In the genomic region with DNA sequence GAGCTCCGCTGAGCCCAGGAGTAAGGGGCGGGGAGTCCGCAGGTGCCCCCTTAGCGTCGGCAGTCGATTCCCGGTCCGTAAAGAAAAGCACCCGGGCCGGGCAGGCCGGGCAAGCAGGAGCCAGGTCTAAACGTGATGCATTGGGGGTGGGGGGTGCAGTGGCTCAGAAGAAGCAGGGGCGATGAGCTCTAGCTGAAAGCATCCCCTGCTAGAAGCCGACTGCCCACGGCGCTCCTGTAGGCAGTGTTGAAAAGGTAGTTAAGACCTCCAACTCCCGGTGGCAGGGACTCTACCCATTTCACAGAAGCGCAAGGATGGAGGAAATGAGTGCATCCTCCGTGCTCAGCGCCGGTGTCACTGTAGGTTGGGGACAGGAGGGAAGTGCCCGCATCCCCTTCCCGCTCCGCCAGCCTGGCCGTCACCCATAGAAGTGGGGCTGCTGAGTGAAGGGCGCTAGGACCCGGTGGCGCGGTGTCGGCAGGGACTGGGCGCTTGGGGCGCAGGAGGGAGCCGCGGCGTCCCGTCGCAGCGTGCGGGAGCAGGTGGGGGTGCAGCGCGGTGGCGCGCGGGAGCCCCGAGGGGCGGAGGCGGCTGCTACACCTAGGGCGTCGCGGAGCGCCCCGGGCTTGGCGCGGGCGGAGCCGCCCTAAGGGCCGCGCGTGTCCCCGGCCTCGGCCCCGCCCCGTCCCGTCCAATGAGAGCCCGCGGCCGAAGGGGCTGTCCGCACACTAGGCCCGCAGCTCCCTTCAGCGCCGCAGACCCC, we compare ENCODE assay signal across 8 cellular contexts. TPM values are rescaled to one million over a fixed set of nuclear protein-coding genes. Genes with fewer than 3 reads are reported as not detected.
DNase-seq lines count a peak whose midpoint lies in the region; ATAC-seq, FAIRE-seq and TF ChIP-seq lines count a peak whose summit lies in the region.

A gene (plus strand): TSS at position 724 of the 763 bp plus-strand sequence. CDS start 298 bp downstream, outside the sequence.

- POLR2A ChIA-PET in K562 (lab: Yijun Ruan, JAX) = interaction anchor here (0.5 to 1.3 kb wide), 3 partner anchors 8 to 20 kb away, joined by 3 to 4 read pairs (median 3); no protein-coding TSS in a partner anchor

- H2AFZ ChIP-seq in K562 (ENCODE audit: low read depth, low read length) = peak within 1 kb of the TSS; percentile 48

- no peaks in the 10 kb centered on the region for H3K9me1 ChIP-seq in K562 (ENCODE audit: control insufficient read depth, insufficient read depth, low read length)

- 0 out of 2 replicates have a peak, but pooled peaks cover 4% of the 10 kb centered on the region for H4K20me1 ChIP-seq in K562 (replicated peaks; ENCODE audit: control insufficient read depth, insufficient read depth, low read length)

- FAIRE-seq in K562 (lab: Jason Lieb, UNC) = no peak

- TF ChIP-seq EP300 in K562 (IDR thresholded peaks at IDR 0.05; ENCODE audit: low read length) = no peak

- TF ChIP-seq CTCF in K562 (IDR thresholded peaks at IDR 0.05 in 2 of 3, conservative IDR thresholded peaks at IDR 0.05 in 1 of 3; ENCODE audit: insufficient read depth in 2 of 3, low read depth in 1 of 3, low read length in 3 of 3) = no peak

- no peaks in the 10 kb centered on the region for H3K9me3 ChIP-seq in K562 (replicated peaks; ENCODE audit: control insufficient read depth, insufficient read depth, low read depth, low read length)

- intact Hi-C loops in K562 (cut with micrococcal nuclease) = no loop called here

- CTCF ChIA-PET in K562 (lab: Yijun Ruan, JAX; ENCODE audit: low intra/inter-chr PET ratio) = interaction anchor here (0.7 kb wide), 1 partner anchor 56 kb away, joined by 3 read pairs; no protein-coding TSS in a partner anchor

- no peak for TF ChIP-seq RAD21 in K562 (CRISPR knock-in tag; conservative IDR thresholded peaks at IDR 0.05 in 1 of 2, IDR thresholded peaks at IDR 0.05 in 1 of 2)

- WGBS in K562 (ENCODE audit: insufficient coverage, low coverage, missing lambda C conversion rate) = 3% methylated on average over 51 of the region's 71 CpGs

- no TSS peak for BruUV-seq in K562 (replicated peaks; lab: Mats Ljungman, UMichigan)

- H3K4me2 ChIP-seq in K562 (ENCODE audit: insufficient read depth, low read length) = peak within 1 kb of the TSS; percentile 67

- H3K4me1 ChIP-seq in K562 (replicated peaks in 1 of 2; ENCODE audit: control insufficient read depth in 2 of 2, insufficient read depth in 2 of 2, low read length in 2 of 2) = peaks cover 0 to 24% of the 10 kb centered on the region in 2 experiments; a peak in 4 of 5 replicates

- no peak within 1 kb of the TSS for H3K27ac ChIP-seq in K562 (ENCODE audit: extremely low read depth, low read depth, low read length)

- H3K27me3 ChIP-seq in K562 (ENCODE audit: control insufficient read depth in 2 of 2, insufficient read depth in 2 of 2, low read length in 2 of 2) = peaks cover 34 to 77% of the 10 kb centered on the region in 2 experiments

- peak within 1 kb of the TSS in 1 of 2 experiments; percentile 70; a peak in 1 of 4 replicates for H3K9ac ChIP-seq in K562 (ENCODE audit: insufficient read depth in 1 of 2, low read depth in 2 of 2, low read length in 2 of 2)

- in situ Hi-C loops in K562 (cut with MboI) = no loop called here

- no peak for TF ChIP-seq POLR2A in K562 (conservative IDR thresholded peaks at IDR 0.05)

- H3K36me3 ChIP-seq in K562 (ENCODE audit: control insufficient read depth, insufficient read depth, low read length) = no peaks in the 10 kb centered on the region

- peak; percentile 50 for ATAC-seq in HG02852 (IDR thresholded peaks at IDR 0.05; ENCODE audit: unreplicated experiment)
- ATAC-seq in K562 = peak; percentile 71
- ATAC-seq in HG03565 (IDR thresholded peaks at IDR 0.05; ENCODE audit: unreplicated experiment) = no peak
- ATAC-seq in HG03159 (IDR thresholded peaks at IDR 0.05; ENCODE audit: unreplicated experiment) = no peak

- H3K79me2 ChIP-seq in K562 (ENCODE audit: control insufficient read depth, insufficient read depth, low read length) = no peaks in the 10 kb centered on the region

- peak; percentile 43 for DNase-seq in ELR (ENCODE audit: low read depth)
- DNase-seq in T-helper 22 cell (ENCODE audit: low read depth) = peak; percentile 40
- DNase-seq in K562 (ENCODE audit: extremely low read depth in 1 of 4, low spot score in 3 of 4) = peak; percentile 30 to 87 (median 64)
- DNase-seq in iPS-NIHi7 (ENCODE audit: extremely low spot score) = peak; percentile 79
- DNase-seq in stimulated activated CD4-positive, alpha-beta T cell treated with anti-CD3 and anti-CD28 coated beads, Interleukin-15, amount 100 ng/mL, for 24 hours = peak; percentile 68

- peak within 1 kb of the TSS; percentile 23; the same call in 1 of the 2 replicates for H3K4me3 ChIP-seq in K562

TF ChIP-seq in K562, 482 proteins besides CTCF, POLR2A, EP300 and RAD21 (continues in another document):
- TF ChIP-seq, protein P1, sequence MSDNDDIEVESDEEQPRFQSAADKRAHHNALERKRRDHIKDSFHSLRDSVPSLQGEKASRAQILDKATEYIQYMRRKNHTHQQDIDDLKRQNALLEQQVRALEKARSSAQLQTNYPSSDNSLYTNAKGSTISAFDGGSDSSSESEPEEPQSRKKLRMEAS (CRISPR knock-in tag; IDR thresholded peaks at IDR 0.05) = 0 out of 2 replicates have a peak, but pooled peaks have one; percentile 37
- no peak for TF ChIP-seq LCOR (CRISPR knock-in tag; IDR thresholded peaks at IDR 0.05)
- peak; percentile 53; the same call in 1 of the 2 replicates for TF ChIP-seq BCOR (IDR thresholded peaks at IDR 0.05)
- TF ChIP-seq L3MBTL2 (IDR thresholded peaks at IDR 0.05) = peak; percentile 64
- peak in 1 of 2 experiments; percentile 38; a peak in 1 of 4 replicates for TF ChIP-seq MAZ (CRISPR knock-in tag; conservative IDR thresholded peaks at IDR 0.05 in 1 of 2, IDR thresholded peaks at IDR 0.05 in 1 of 2)
- TF ChIP-seq, protein P2, sequence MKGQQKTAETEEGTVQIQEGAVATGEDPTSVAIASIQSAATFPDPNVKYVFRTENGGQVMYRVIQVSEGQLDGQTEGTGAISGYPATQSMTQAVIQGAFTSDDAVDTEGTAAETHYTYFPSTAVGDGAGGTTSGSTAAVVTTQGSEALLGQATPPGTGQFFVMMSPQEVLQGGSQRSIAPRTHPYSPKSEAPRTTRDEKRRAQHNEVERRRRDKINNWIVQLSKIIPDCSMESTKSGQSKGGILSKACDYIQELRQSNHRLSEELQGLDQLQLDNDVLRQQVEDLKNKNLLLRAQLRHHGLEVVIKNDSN (CRISPR knock-in tag; IDR thresholded peaks at IDR 0.05) = 0 out of 2 replicates have a peak, but pooled peaks have one; percentile 22
- peak; percentile 35; the same call in 1 of the 2 replicates for TF ChIP-seq CTBP1 (IDR thresholded peaks at IDR 0.05; ENCODE audit: borderline replicate concordance)
- TF ChIP-seq, protein P3, sequence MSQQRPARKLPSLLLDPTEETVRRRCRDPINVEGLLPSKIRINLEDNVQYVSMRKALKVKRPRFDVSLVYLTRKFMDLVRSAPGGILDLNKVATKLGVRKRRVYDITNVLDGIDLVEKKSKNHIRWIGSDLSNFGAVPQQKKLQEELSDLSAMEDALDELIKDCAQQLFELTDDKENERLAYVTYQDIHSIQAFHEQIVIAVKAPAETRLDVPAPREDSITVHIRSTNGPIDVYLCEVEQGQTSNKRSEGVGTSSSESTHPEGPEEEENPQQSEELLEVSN (IDR thresholded peaks at IDR 0.05; ENCODE audit: borderline replicate concordance in 1 of 2, extremely low read depth in 1 of 2, insufficient read depth in 1 of 2, insufficient read length in 1 of 2, low read depth in 1 of 2, low read length in 1 of 2, poor library complexity in 1 of 2, severe bottlenecking in 1 of 2) = peak in 1 of 2 experiments; percentile 71
- TF ChIP-seq GABPB1 (CRISPR knock-in tag; IDR thresholded peaks at IDR 0.05) = 0 out of 2 replicates have a peak, but pooled peaks have one; percentile 46
- TF ChIP-seq TOE1 (IDR thresholded peaks at IDR 0.05; ENCODE audit: borderline replicate concordance) = 0 out of 2 replicates have a peak, but pooled peaks have one; percentile 23
- no peak for TF ChIP-seq TOE1 (CRISPR knock-in tag; IDR thresholded peaks at IDR 0.05; ENCODE audit: borderline replicate concordance, low read depth)
- peak; percentile 92; the same call in 1 of the 2 replicates for TF ChIP-seq EZH2 (IDR thresholded peaks at IDR 0.05; ENCODE audit: borderline replicate concordance, low read depth, low read length)
- 0 out of 2 replicates have a peak, but pooled peaks have one; percentile 12 for TF ChIP-seq CREM (IDR thresholded peaks at IDR 0.05; ENCODE audit: low read depth)
- TF ChIP-seq TRIM28 (IDR thresholded peaks at IDR 0.05) = no peak
- no peak for TF ChIP-seq MTA2 (IDR thresholded peaks at IDR 0.05; ENCODE audit: low read depth)
- TF ChIP-seq HNRNPLL (IDR thresholded peaks at IDR 0.05; ENCODE audit: low read depth, low read length, poor library complexity, severe bottlenecking) = peak; percentile 26
- no peak for TF ChIP-seq SMAD4 (CRISPR knock-in tag; conservative IDR thresholded peaks at IDR 0.05)

RNA-seq across cellular contexts. Expression of the gene that starts here (rescaled TPM):
- total RNA-seq in K562 (2011; cell fraction: chromatin; rRNA removed; ENCODE audit: low replicate concordance) = 0.18 and 0.23 TPM in 2 replicates
- not detected in 2 replicates for total RNA-seq in K562 (2011; cell fraction: nucleolus; rRNA removed)
- total RNA-seq in K562 (2011; cell fraction: nucleoplasm; rRNA removed) = 0.15 TPM in 1 of 2 replicates, not detected in the other
- total RNA-seq in K562 (2014; rRNA removed) = not detected in 2 replicates
- not detected in 2 replicates for total RNA-seq in K562 (2014; rRNA removed; fragmentation: Illumina TruSeq; extraction: Trizol)
- total RNA-seq in K562 (2015; rRNA removed; fragmentation: Illumina TruSeq; extraction: Trizol) = 0.04 TPM in 1 of 2 replicates, not detected in the other
- 0.02 and 0.04 TPM in 2 replicates for total RNA-seq in K562 (2021)
- 0.04 and 0.09 TPM in 2 replicates for polyA plus RNA-seq in K562 (2011; rRNA removed)
- 0.01 TPM in 1 of 2 replicates, not detected in the other for polyA plus RNA-seq in K562 (2011; cell fraction: cytosol; rRNA removed)
- 0.08 and 0.09 TPM in 2 replicates for polyA plus RNA-seq in K562 (2011; cell fraction: nucleus; rRNA removed)
- polyA plus RNA-seq in K562 (2012) = 0.09 and 0.24 TPM in 2 replicates
- not detected in 2 replicates for polyA plus RNA-seq in K562 (2014; fragmentation: Illumina TruSeq; extraction: Trizol)
- polyA plus RNA-seq in K562 (2014; fragmentation: Nextera tagmentation; extraction: Ambion mirVana) = under 1 TPM; 0.03 to 0.06 TPM
- 0.05 TPM in 1 of 2 replicates, not detected in the other for polyA plus RNA-seq in K562 (2014; rRNA removed)
- polyA minus RNA-seq in K562 (2011; rRNA and poly(A)+ RNA removed) = 0.07 and 0.18 TPM in 2 replicates
- not detected in 2 replicates for polyA minus RNA-seq in K562 (2011; cell fraction: cytosol; rRNA and poly(A)+ RNA removed)
- 0.13 and 0.22 TPM in 2 replicates for polyA minus RNA-seq in K562 (2011; cell fraction: nucleus; rRNA and poly(A)+ RNA removed)

Comparison
In these comparisons a context has a peak if more than half of its experiments do, and no peak if none do; other contexts are left out.
1. Peak in DNase-seq, ATAC-seq, H3K4me3 ChIP-seq and H3K4me2 ChIP-seq in K562; RNA of the gene not detected or under 1 TPM.